Comparison of ENCODE assay signal across 11 cellular contexts in the genomic region with DNA sequence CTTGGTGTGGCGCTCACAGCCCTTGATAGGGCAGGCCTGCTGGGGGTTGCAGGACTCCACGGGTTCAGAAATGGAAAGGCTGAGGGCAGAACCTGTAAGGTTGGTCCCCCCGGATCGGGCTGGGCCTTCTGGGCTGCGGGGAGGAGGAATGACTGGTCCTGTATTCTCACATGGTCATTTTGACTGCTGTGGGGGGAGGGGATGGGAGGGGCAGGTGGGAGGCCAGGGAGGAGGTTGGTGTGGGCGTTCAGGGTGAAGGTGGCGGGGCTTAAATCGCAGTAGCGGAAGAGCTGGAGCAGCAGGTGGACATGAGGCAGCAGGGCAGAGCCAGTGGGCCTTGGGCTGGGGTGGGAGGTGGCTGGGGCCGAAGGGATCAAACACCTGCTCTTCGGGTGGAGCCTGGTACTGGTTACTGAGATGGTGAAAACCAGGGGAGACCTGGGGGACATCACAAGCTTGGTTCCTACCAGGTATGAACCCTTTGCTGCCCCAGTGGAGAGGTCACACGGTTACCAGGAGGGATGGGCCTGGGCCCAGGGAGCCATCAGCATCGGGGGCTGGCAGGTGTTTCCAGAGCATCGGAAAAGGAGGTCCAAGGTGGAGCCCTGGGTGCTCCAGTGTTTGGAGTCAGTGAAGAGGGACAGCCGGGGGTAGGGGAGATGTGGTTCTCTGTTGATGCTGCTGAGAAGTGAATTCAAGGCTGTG. TPM values are rescaled to one million over a fixed set of nuclear protein-coding genes. Genes with fewer than 3 reads are reported as not detected.
DNase-seq lines count a peak whose midpoint lies in the region; ATAC-seq and TF ChIP-seq lines count a peak whose summit lies in the region.
"Had no signal": no experiment of that assay in that cellular context is flagged by ENCODE, and none has a peak within 500 bp of the region (broad histone marks: within the 10 kb centered on the region; RNA-seq: fewer than 3 reads in every experiment).

No MANE protein-coding gene starts in this region.

- peak overlapping the region; percentile 98 for H3K4me3 ChIP-seq in Karpas-422 (ENCODE audit: low read length)

- peaks cover 22% of the 10 kb centered on the region for H3K79me2 ChIP-seq in Karpas-422 (ENCODE audit: low read length)

- H3K4me1 Mint-ChIP-seq in brain (peaks cover 24% of the 10 kb centered on the region), naive B cell (peaks cover 19 to 51% (median 29%) of the 10 kb centered on the region in 3 donors)

- TF ChIP-seq CTCF in C4-2B (conservative IDR thresholded peaks at IDR 0.05): no peak
- no peak for TF ChIP-seq CTCF in brain (conservative IDR thresholded peaks at IDR 0.05)

- peaks cover 8% of the 10 kb centered on the region for H3K36me3 ChIP-seq in Karpas-422 (ENCODE audit: insufficient read depth, low read length)

- H3K36me3 Mint-ChIP-seq in brain (peaks cover 20% of the 10 kb centered on the region), naive B cell (peaks cover 0 to 11% of the 10 kb centered on the region in 2 donors)

- peaks cover 36% of the 10 kb centered on the region for H4K20me1 ChIP-seq in Karpas-422 (ENCODE audit: insufficient read depth, low read depth, low read length)

- H3K27me3 Mint-ChIP-seq in brain (no peaks in the 10 kb centered on the region), naive B cell (peaks cover 0 to 15% (median 0%) of the 10 kb centered on the region in 3 donors)

- no peaks in the 10 kb centered on the region for H3K27me3 ChIP-seq in Karpas-422 (ENCODE audit: low read length)
- H3K27me3 ChIP-seq: foreskin keratinocyte had no signal

- H3K9ac ChIP-seq in Karpas-422 (ENCODE audit: low read length): peak overlapping the region; percentile 99

- no peaks in the 10 kb centered on the region for H3K9me2 ChIP-seq in Karpas-422 (replicated peaks; ENCODE audit: insufficient read depth, low read length)

- H3K4me3 Mint-ChIP-seq in brain: peak overlapping the region; percentile 81 to 92 (median 89)
- peak overlapping the region; percentile 83 to 97 (median 94) for H3K4me3 Mint-ChIP-seq in naive B cell

- peak overlapping the region; percentile 96 for H3K27ac ChIP-seq in C4-2B
- no peak overlapping the region for H3K27ac ChIP-seq in Karpas-422 (ENCODE audit: low read length)

- H3K4me2 ChIP-seq in Karpas-422 (ENCODE audit: low read depth, low read length, poor library complexity, severe bottlenecking): peak overlapping the region; percentile 98

- ATAC-seq in naive B cell (ENCODE audit: low read depth in 2 of 2) (no peak), GM21717 (IDR thresholded peaks at IDR 0.05; ENCODE audit: unreplicated experiment) (no peak)
- ATAC-seq: foreskin keratinocyte had no signal

- H3K9me3 Mint-ChIP-seq in brain (no peaks in the 10 kb centered on the region), naive B cell (peaks cover 0 to 2% (median 0%) of the 10 kb centered on the region in 7 donors)

- no peak overlapping the region for H2AFZ ChIP-seq in Karpas-422 (ENCODE audit: low read length)

- no peaks in the 10 kb centered on the region for H3K9me3 ChIP-seq in Karpas-422 (ENCODE audit: low read length)

- H3K4me1 ChIP-seq in Karpas-422 (ENCODE audit: low read length): peaks cover 23% of the 10 kb centered on the region
- H3K4me1 ChIP-seq: foreskin keratinocyte had no signal

- no peak for DNase-seq in Karpas-422
- no peak for DNase-seq in naive B cell
- no peak for DNase-seq in effector CD4-positive, alpha-beta T cell
- DNase-seq in NCI-H82 (lab: John Stamatoyannopoulos, UW): no peak
- DNase-seq in dedifferentiated amniotic fluid mesenchymal stem cell (ENCODE audit: extremely low spot score): no peak
- DNase-seq: foreskin keratinocyte, NCI-H1417 treated with DMSO at 0.1 percent for 48 hours had no signal

- peak overlapping the region in 3 of 5 experiments; percentile 24 to 87 (median 86) for H3K27ac Mint-ChIP-seq in brain
- peak overlapping the region in 3 of 6 donors; percentile 20 to 95 (median 67) for H3K27ac Mint-ChIP-seq in naive B cell

RNA-seq across cellular contexts. Expression of gene MRPS2, which starts 1.8 kb away (rescaled TPM):
- total RNA-seq in Karpas-422 (2014; rRNA removed; shearing (Covaris generic); ENCODE audit: low replicate concordance): 47.9 and 51.9 TPM in 2 replicates
- polyA plus RNA-seq in brain (ENCODE audit: insufficient read depth, low read depth, low replicate concordance) (64.0 TPM), naive B cell (ENCODE audit: low read depth in 6 of 6) (10 to 100 TPM; 41.5 to 57.9 (median 45.5) TPM)

RNA-seq across cellular contexts. Expression of gene LCN1, which starts 18.9 kb away (rescaled TPM):
- total RNA-seq in Karpas-422 (2014; rRNA removed; shearing (Covaris generic); ENCODE audit: low replicate concordance): not detected in 2 replicates
- not detected for polyA plus RNA-seq in brain (ENCODE audit: insufficient read depth, low read depth, low replicate concordance)
- not detected for polyA plus RNA-seq in naive B cell (ENCODE audit: low read depth in 6 of 6)
- total RNA-seq: foreskin keratinocyte, SK-MEL-5 had no signal
- polyA plus RNA-seq: foreskin keratinocyte had no signal

RNA-seq across cellular contexts. Expression of gene PPP1R26, which starts 22.7 kb away (rescaled TPM):
- 0.22 and 1.2 TPM in 2 replicates for total RNA-seq in Karpas-422 (2014; rRNA removed; shearing (Covaris generic); ENCODE audit: low replicate concordance)
- 20.1 TPM for polyA plus RNA-seq in brain (ENCODE audit: insufficient read depth, low read depth, low replicate concordance)
- polyA plus RNA-seq in naive B cell (ENCODE audit: low read depth in 6 of 6): under 1 TPM in 3 of 6 donors, not detected in 3; 0.27 to 0.47 (median 0.37) TPM

RNA-seq across cellular contexts. Expression of gene OBP2A, which starts 43.6 kb away (rescaled TPM):
- total RNA-seq in Karpas-422 (2014; rRNA removed; shearing (Covaris generic); ENCODE audit: low replicate concordance): not detected in 2 replicates
- polyA plus RNA-seq in brain (ENCODE audit: insufficient read depth, low read depth, low replicate concordance) (not detected), naive B cell (ENCODE audit: low read depth in 6 of 6) (not detected)
- total RNA-seq: foreskin keratinocyte, SK-MEL-5 had no signal
- polyA plus RNA-seq: foreskin keratinocyte had no signal

RNA-seq across cellular contexts. Expression of gene PAEP, which starts 59.2 kb away (rescaled TPM):
- not detected in 2 replicates for total RNA-seq in Karpas-422 (2014; rRNA removed; shearing (Covaris generic); ENCODE audit: low replicate concordance)
- polyA plus RNA-seq in brain (ENCODE audit: insufficient read depth, low read depth, low replicate concordance) (not detected), naive B cell (ENCODE audit: low read depth in 6 of 6) (not detected)
- total RNA-seq: foreskin keratinocyte had no signal
- polyA plus RNA-seq: foreskin keratinocyte had no signal

Comparison
In these comparisons a context has a peak if more than half of its experiments do, and no peak if none do; other contexts are left out.
1. RNA of gene PPP1R26, which starts 22.7 kb away (polyA plus RNA-seq): 20.1 TPM in brain (single experiment); 0.27 to 0.47 TPM in naive B cell; every median in the first group is over 10 times any median in the second.